Comparison of ENCODE assay signal across 1 cellular context in genomic region chr7:44189993-44190872, GRCh38.
TF ChIP-seq lines count a peak whose summit lies in the region.

No MANE protein-coding gene starts in this region.

TF ChIP-seq in K562, 482 proteins besides CTCF, POLR2A, EP300 and RAD21:
- TF ChIP-seq RBBP5 (IDR thresholded peaks at IDR 0.05; ENCODE audit: borderline replicate concordance, insufficient read depth, low read length, poor library complexity, severe bottlenecking) (no peak), TCFL5 (CRISPR knock-in tag; conservative IDR thresholded peaks at IDR 0.05) (no peak), HSF4 (CRISPR knock-in tag; IDR thresholded peaks at IDR 0.05; ENCODE audit: borderline replicate concordance) (no peak), THRA (IDR thresholded peaks at IDR 0.05) (no peak), CHAMP1 (IDR thresholded peaks at IDR 0.05) (no peak), FOXJ3 (CRISPR knock-in tag; IDR thresholded peaks at IDR 0.05) (no peak), ETV5 (CRISPR knock-in tag; IDR thresholded peaks at IDR 0.05; ENCODE audit: low read depth) (no peak), ZNF347 (CRISPR knock-in tag; IDR thresholded peaks at IDR 0.05; ENCODE audit: low read depth) (no peak), L3MBTL2 (IDR thresholded peaks at IDR 0.05) (peak; percentile 55; the same call in 1 of the 2 replicates), CREB5 (CRISPR knock-in tag; IDR thresholded peaks at IDR 0.05) (no peak), ARID3A (IDR thresholded peaks at IDR 0.05; ENCODE audit: borderline replicate concordance, low read depth, low read length) (no peak), MNT (conservative IDR thresholded peaks at IDR 0.05) (0 out of 4 replicates have a peak, but pooled peaks of 1 of the 2 experiments have one; percentile 22), RAD51 (IDR thresholded peaks at IDR 0.05; ENCODE audit: borderline replicate concordance, low read depth) (0 out of 2 replicates have a peak, but pooled peaks have one; percentile 9), ZNF395 (CRISPR knock-in tag; IDR thresholded peaks at IDR 0.05) (no peak)
- TF ChIP-seq, protein P1, sequence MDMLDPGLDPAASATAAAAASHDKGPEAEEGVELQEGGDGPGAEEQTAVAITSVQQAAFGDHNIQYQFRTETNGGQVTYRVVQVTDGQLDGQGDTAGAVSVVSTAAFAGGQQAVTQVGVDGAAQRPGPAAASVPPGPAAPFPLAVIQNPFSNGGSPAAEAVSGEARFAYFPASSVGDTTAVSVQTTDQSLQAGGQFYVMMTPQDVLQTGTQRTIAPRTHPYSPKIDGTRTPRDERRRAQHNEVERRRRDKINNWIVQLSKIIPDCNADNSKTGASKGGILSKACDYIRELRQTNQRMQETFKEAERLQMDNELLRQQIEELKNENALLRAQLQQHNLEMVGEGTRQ (CRISPR knock-in tag; IDR thresholded peaks at IDR 0.05), result 0 out of 2 replicates have a peak, but pooled peaks have one; percentile 22
- TF ChIP-seq, protein P2, sequence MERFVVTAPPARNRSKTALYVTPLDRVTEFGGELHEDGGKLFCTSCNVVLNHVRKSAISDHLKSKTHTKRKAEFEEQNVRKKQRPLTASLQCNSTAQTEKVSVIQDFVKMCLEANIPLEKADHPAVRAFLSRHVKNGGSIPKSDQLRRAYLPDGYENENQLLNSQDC (CRISPR knock-in tag; IDR thresholded peaks at IDR 0.05), result no peak
- TF ChIP-seq, protein P3, sequence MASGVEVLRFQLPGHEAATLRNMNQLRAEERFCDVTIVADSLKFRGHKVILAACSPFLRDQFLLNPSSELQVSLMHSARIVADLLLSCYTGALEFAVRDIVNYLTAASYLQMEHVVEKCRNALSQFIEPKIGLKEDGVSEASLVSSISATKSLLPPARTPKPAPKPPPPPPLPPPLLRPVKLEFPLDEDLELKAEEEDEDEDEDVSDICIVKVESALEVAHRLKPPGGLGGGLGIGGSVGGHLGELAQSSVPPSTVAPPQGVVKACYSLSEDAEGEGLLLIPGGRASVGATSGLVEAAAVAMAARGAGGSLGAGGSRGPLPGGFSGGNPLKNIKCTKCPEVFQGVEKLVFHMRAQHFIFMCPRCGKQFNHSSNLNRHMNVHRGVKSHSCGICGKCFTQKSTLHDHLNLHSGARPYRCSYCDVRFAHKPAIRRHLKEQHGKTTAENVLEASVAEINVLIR (CRISPR knock-in tag; IDR thresholded peaks at IDR 0.05), result no peak
- TF ChIP-seq, protein P4, sequence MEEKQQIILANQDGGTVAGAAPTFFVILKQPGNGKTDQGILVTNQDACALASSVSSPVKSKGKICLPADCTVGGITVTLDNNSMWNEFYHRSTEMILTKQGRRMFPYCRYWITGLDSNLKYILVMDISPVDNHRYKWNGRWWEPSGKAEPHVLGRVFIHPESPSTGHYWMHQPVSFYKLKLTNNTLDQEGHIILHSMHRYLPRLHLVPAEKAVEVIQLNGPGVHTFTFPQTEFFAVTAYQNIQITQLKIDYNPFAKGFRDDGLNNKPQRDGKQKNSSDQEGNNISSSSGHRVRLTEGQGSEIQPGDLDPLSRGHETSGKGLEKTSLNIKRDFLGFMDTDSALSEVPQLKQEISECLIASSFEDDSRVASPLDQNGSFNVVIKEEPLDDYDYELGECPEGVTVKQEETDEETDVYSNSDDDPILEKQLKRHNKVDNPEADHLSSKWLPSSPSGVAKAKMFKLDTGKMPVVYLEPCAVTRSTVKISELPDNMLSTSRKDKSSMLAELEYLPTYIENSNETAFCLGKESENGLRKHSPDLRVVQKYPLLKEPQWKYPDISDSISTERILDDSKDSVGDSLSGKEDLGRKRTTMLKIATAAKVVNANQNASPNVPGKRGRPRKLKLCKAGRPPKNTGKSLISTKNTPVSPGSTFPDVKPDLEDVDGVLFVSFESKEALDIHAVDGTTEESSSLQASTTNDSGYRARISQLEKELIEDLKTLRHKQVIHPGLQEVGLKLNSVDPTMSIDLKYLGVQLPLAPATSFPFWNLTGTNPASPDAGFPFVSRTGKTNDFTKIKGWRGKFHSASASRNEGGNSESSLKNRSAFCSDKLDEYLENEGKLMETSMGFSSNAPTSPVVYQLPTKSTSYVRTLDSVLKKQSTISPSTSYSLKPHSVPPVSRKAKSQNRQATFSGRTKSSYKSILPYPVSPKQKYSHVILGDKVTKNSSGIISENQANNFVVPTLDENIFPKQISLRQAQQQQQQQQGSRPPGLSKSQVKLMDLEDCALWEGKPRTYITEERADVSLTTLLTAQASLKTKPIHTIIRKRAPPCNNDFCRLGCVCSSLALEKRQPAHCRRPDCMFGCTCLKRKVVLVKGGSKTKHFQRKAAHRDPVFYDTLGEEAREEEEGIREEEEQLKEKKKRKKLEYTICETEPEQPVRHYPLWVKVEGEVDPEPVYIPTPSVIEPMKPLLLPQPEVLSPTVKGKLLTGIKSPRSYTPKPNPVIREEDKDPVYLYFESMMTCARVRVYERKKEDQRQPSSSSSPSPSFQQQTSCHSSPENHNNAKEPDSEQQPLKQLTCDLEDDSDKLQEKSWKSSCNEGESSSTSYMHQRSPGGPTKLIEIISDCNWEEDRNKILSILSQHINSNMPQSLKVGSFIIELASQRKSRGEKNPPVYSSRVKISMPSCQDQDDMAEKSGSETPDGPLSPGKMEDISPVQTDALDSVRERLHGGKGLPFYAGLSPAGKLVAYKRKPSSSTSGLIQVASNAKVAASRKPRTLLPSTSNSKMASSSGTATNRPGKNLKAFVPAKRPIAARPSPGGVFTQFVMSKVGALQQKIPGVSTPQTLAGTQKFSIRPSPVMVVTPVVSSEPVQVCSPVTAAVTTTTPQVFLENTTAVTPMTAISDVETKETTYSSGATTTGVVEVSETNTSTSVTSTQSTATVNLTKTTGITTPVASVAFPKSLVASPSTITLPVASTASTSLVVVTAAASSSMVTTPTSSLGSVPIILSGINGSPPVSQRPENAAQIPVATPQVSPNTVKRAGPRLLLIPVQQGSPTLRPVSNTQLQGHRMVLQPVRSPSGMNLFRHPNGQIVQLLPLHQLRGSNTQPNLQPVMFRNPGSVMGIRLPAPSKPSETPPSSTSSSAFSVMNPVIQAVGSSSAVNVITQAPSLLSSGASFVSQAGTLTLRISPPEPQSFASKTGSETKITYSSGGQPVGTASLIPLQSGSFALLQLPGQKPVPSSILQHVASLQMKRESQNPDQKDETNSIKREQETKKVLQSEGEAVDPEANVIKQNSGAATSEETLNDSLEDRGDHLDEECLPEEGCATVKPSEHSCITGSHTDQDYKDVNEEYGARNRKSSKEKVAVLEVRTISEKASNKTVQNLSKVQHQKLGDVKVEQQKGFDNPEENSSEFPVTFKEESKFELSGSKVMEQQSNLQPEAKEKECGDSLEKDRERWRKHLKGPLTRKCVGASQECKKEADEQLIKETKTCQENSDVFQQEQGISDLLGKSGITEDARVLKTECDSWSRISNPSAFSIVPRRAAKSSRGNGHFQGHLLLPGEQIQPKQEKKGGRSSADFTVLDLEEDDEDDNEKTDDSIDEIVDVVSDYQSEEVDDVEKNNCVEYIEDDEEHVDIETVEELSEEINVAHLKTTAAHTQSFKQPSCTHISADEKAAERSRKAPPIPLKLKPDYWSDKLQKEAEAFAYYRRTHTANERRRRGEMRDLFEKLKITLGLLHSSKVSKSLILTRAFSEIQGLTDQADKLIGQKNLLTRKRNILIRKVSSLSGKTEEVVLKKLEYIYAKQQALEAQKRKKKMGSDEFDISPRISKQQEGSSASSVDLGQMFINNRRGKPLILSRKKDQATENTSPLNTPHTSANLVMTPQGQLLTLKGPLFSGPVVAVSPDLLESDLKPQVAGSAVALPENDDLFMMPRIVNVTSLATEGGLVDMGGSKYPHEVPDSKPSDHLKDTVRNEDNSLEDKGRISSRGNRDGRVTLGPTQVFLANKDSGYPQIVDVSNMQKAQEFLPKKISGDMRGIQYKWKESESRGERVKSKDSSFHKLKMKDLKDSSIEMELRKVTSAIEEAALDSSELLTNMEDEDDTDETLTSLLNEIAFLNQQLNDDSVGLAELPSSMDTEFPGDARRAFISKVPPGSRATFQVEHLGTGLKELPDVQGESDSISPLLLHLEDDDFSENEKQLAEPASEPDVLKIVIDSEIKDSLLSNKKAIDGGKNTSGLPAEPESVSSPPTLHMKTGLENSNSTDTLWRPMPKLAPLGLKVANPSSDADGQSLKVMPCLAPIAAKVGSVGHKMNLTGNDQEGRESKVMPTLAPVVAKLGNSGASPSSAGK (IDR thresholded peaks at IDR 0.05), result peak; percentile 61
